Comparison of ENCODE assay signal across 8 cellular contexts in genomic region chr17:76868176-76868668, GRCh38. TPM values are rescaled to one million over a fixed set of nuclear protein-coding genes. Genes with fewer than 3 reads are reported as not detected.
DNase-seq lines count a peak whose midpoint lies in the region; ATAC-seq and TF ChIP-seq lines count a peak whose summit lies in the region.

MGAT5B (plus strand) TSS chr17:76868404; CDS start chr17:76869030, 626 bp downstream.

- peaks cover 16% of the 10 kb centered on the region for H3K4me1 Mint-ChIP-seq in CD4-positive, alpha-beta T cell (ENCODE audit: low read depth)

- H3K27ac Mint-ChIP-seq in CD4-positive, alpha-beta T cell: no peak within 1 kb of the TSS

- peaks cover 37% of the 10 kb centered on the region for H3K27me3 Mint-ChIP-seq in CD4-positive, alpha-beta T cell

- in situ Hi-C loops in brain microvascular endothelial cell (cut with HindIII; ENCODE audit: low pct_ligation_motif_present, low sequenced_read_pairs): no loop called here

- peak within 1 kb of the TSS; percentile 48; the same call in 1 of the 2 replicates for H3K9ac ChIP-seq in iPS-20b (ENCODE audit: low read depth, low read length)

- H3K36me3 ChIP-seq in brain microvascular endothelial cell (replicated peaks) (no peaks in the 10 kb centered on the region), iPS-20b (ENCODE audit: insufficient read depth, low read depth, low read length) (no peaks in the 10 kb centered on the region)

- POLR2A ChIA-PET in CD4-positive, alpha-beta T cell (lab: Charles Lee): interaction anchor here (0.8 to 1.9 kb wide), 5 partner anchors 188 to 221 kb away, joined by 3 to 18 read pairs (median 3); no protein-coding TSS in a partner anchor

- no peak within 1 kb of the TSS for H3K27ac ChIP-seq in CD4-positive, alpha-beta T cell (ENCODE audit: low read depth, low read length)
- peak within 1 kb of the TSS; percentile 78 for H3K27ac ChIP-seq in VCaP
- no peak within 1 kb of the TSS for H3K27ac ChIP-seq in brain microvascular endothelial cell
- H3K27ac ChIP-seq in iPS-20b (ENCODE audit: low read length): no peak within 1 kb of the TSS

- CTCF ChIA-PET in CD4-positive, alpha-beta T cell (lab: Charles Lee): interaction anchor here (0.6 to 2.8 kb wide), 15 partner anchors 11 to 1001 kb away, joined by 3 to 54 read pairs (median 4); no protein-coding TSS in a partner anchor

- peaks cover 41% of the 10 kb centered on the region for H3K27me3 ChIP-seq in CD4-positive, alpha-beta T cell (ENCODE audit: control insufficient read depth, insufficient read depth, low read length)
- peaks cover 16% of the 10 kb centered on the region for H3K27me3 ChIP-seq in brain microvascular endothelial cell (replicated peaks)
- peaks cover 41% of the 10 kb centered on the region for H3K27me3 ChIP-seq in iPS-20b (ENCODE audit: insufficient read depth, low read length)

- intact Hi-C loops in CD4-positive, alpha-beta T cell (cut with DNase I, micrococcal nuclease): loop anchor here (1.0 to 2.0 kb wide), 4 partner anchors 188 to 379 kb away; no protein-coding TSS in a partner anchor

- no peaks in the 10 kb centered on the region for H3K9me3 Mint-ChIP-seq in CD4-positive, alpha-beta T cell

- no peaks in the 10 kb centered on the region for H3K36me3 Mint-ChIP-seq in CD4-positive, alpha-beta T cell (ENCODE audit: low read depth)

- peak; percentile 95 for ATAC-seq in CD4-positive, alpha-beta T cell (ENCODE audit: poor library complexity)
- ATAC-seq in GM21447 (IDR thresholded peaks at IDR 0.05; ENCODE audit: unreplicated experiment) (peak; percentile 51), GM21786 (IDR thresholded peaks at IDR 0.05; ENCODE audit: unreplicated experiment) (no peak)

- peak within 1 kb of the TSS; percentile 29 for H3K4me3 ChIP-seq in brain microvascular endothelial cell (ENCODE audit: low read depth, low read length)
- H3K4me3 ChIP-seq in iPS-20b (ENCODE audit: low read length): peak within 1 kb of the TSS; percentile 67

- peaks cover 12% of the 10 kb centered on the region; the same call in 1 of the 2 replicates for H3K4me1 ChIP-seq in iPS-20b (ENCODE audit: insufficient read depth, low read length)

- TF ChIP-seq CTCF in CD4-positive, alpha-beta T cell (IDR thresholded peaks at IDR 0.05): no peak
- TF ChIP-seq CTCF in VCaP (conservative IDR thresholded peaks at IDR 0.05): peak; percentile 98
- TF ChIP-seq CTCF in brain microvascular endothelial cell (IDR thresholded peaks at IDR 0.05; ENCODE audit: low read depth, low read length, missing control alignments): peak; percentile 47

- DNase-seq in CD4-positive, alpha-beta T cell: peak; percentile 56 to 83 (median 73)
- DNase-seq in NCI-H1092 (lab: John Stamatoyannopoulos, UW) (peak; percentile 67), brain microvascular endothelial cell (peak; percentile 20), smooth muscle cell of the brain vasculature (ENCODE audit: low read depth, low spot score) (peak; percentile 47)

- no peaks in the 10 kb centered on the region for H3K9me3 ChIP-seq in CD4-positive, alpha-beta T cell (ENCODE audit: control insufficient read depth, low read length)
- no peaks in the 10 kb centered on the region for H3K9me3 ChIP-seq in iPS-20b (ENCODE audit: insufficient read depth, low read depth, low read length)

- H3K4me3 Mint-ChIP-seq in CD4-positive, alpha-beta T cell: peak within 1 kb of the TSS; percentile 88

RNA-seq across cellular contexts. Expression of gene MGAT5B, which starts in this region (rescaled TPM):
- total RNA-seq in CD4-positive, alpha-beta T cell: under 1 TPM; 0.28 to 0.77 TPM

Comparison
In these comparisons a context has a peak if more than half of its experiments do, and no peak if none do; other contexts are left out.
1. Peak in DNase-seq and ATAC-seq in CD4-positive, alpha-beta T cell; RNA of the gene not detected or under 1 TPM.
2. DNase-seq: peak in every context shown above with its lines; median percentile 73 in CD4-positive, alpha-beta T cell; 67 in NCI-H1092; 47 in smooth muscle cell of the brain vasculature; 20 in brain microvascular endothelial cell.